Comparison of ENCODE assay signal across 9 cellular contexts in the genomic region with DNA sequence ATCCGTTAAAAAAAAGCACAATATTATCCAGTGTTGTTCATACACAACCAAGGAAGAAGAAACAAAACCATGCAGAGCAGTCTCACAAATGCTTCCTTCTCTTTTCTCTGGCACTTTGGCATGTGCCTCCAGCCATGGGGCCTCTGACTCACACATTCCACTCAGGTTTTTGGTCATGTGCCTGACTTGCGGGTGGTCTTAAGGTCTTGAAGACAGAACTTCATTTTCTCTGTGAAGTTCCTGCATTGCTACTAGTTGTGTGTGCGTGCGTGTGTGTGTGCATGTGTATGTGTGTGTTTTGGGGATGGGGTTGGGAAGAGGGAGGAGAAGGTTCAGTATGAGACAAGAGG.
A peak's percentile ranks its signal among the peaks of the same experiment; 100 is the strongest.
DNase-seq lines count a peak whose midpoint lies in the region; ATAC-seq and TF ChIP-seq lines count a peak whose summit lies in the region.
"Had no signal": no experiment of that assay in that cellular context is flagged by ENCODE, and none has a peak within 500 bp of the region (broad histone marks: within the 10 kb centered on the region; RNA-seq: fewer than 3 reads in every experiment).

No MANE protein-coding gene starts in this region.

- H3K36me3 ChIP-seq in adrenal gland (replicated peaks in 1 of 2): no peaks in the 10 kb centered on the region
- H3K36me3 ChIP-seq in tibial artery: no peaks in the 10 kb centered on the region

- H3K9me3 ChIP-seq in adrenal gland (replicated peaks in 1 of 3) (no peaks in the 10 kb centered on the region), right cardiac atrium (ENCODE audit: control insufficient read depth, low read length) (no peaks in the 10 kb centered on the region), tibial artery (no peaks in the 10 kb centered on the region)

- peak; percentile 73 to 86 for DNase-seq in HL-60 (ENCODE audit: low read depth in 1 of 2, low spot score in 1 of 2)
- DNase-seq in adrenal gland: peak; percentile 15 to 68 (median 49)
- peak in 2 of 3 donors; percentile 20 to 52 for DNase-seq in right cardiac atrium
- peak; percentile 60 to 80 for DNase-seq in tibial artery
- no peak for DNase-seq in G401 (ENCODE audit: low spot score)
- no peak for DNase-seq in effector CD4-positive, alpha-beta T cell
- DNase-seq: NCI-H526 treated with DMSO at 0.1 percent for 48 hours had no signal

- no peak for TF ChIP-seq POLR2A in adrenal gland (IDR thresholded peaks at IDR 0.05)

- WGBS in adrenal gland, 4 donors: 62 to 77% (median 69%) methylated on average over 4 of the region's 4 CpGs
- 69% methylated on average over 4 of the region's 4 CpGs for WGBS in right cardiac atrium

- H3K4me3 ChIP-seq in HL-60 (replicated peaks; ENCODE audit: insufficient read depth, low read length) (no peak overlapping the region), adrenal gland (no peak overlapping the region), right cardiac atrium (ENCODE audit: low read length) (no peak overlapping the region), tibial artery (no peak overlapping the region)

- in situ Hi-C loops in G401 (cut with HindIII; ENCODE audit: low sequenced_read_pairs): no loop called here

- H3K4me1 ChIP-seq in adrenal gland (replicated peaks in 1 of 2) (no peaks in the 10 kb centered on the region), right cardiac atrium (ENCODE audit: control insufficient read depth, insufficient read depth, low read length) (no peaks in the 10 kb centered on the region), tibial artery (peaks cover 0 to 3% (median 0%) of the 10 kb centered on the region in 4 donors)

- TF ChIP-seq CTCF in HL-60 (IDR thresholded peaks at IDR 0.05; ENCODE audit: insufficient read depth, low read length): no peak
- no peak for TF ChIP-seq CTCF in adrenal gland (IDR thresholded peaks at IDR 0.05)
- no peak for TF ChIP-seq CTCF in tibial artery (IDR thresholded peaks at IDR 0.05)

- intact Hi-C loops in adrenal gland (cut with DNase I): no loop called here
- intact Hi-C loops in right cardiac atrium (cut with DNase I): no loop called here
- intact Hi-C loops in tibial artery (cut with DNase I; ENCODE audit: low total_unique reads): no loop called here

- peak; percentile 32 to 43 for ATAC-seq in right cardiac atrium
- ATAC-seq in HG02798 (IDR thresholded peaks at IDR 0.05; ENCODE audit: poor library complexity, unreplicated experiment): no peak
- no peak for ATAC-seq in HG02885 (IDR thresholded peaks at IDR 0.05; ENCODE audit: poor library complexity, unreplicated experiment)

- H3K27ac ChIP-seq in HL-60 (replicated peaks) (peak overlapping the region; percentile 64), adrenal gland (peak overlapping the region in 1 of 5 donors; percentile 18), right cardiac atrium (ENCODE audit: low read length) (no peak overlapping the region), tibial artery (no peak overlapping the region)

- no peaks in the 10 kb centered on the region for H3K27me3 ChIP-seq in HL-60 (ENCODE audit: insufficient read depth, poor library complexity, severe bottlenecking)
- H3K27me3 ChIP-seq in adrenal gland: no peaks in the 10 kb centered on the region
- no peaks in the 10 kb centered on the region for H3K27me3 ChIP-seq in right cardiac atrium (ENCODE audit: control insufficient read depth, insufficient read depth)
- H3K27me3 ChIP-seq in tibial artery: no peaks in the 10 kb centered on the region

Comparison
In these comparisons a context has a peak if more than half of its experiments do, and no peak if none do; other contexts are left out.
1. DNase-seq: peak in HL-60 (2 of 2), adrenal gland (7 of 7), right cardiac atrium (2 of 3) and tibial artery (2 of 2); none in G401 (single experiment) and effector CD4-positive, alpha-beta T cell (single experiment).
2. ATAC-seq: peak in right cardiac atrium (2 of 2); none in HG02798 (single experiment) and HG02885 (single experiment).